Comparison of ENCODE assay signal across 8 cellular contexts in the genomic region with DNA sequence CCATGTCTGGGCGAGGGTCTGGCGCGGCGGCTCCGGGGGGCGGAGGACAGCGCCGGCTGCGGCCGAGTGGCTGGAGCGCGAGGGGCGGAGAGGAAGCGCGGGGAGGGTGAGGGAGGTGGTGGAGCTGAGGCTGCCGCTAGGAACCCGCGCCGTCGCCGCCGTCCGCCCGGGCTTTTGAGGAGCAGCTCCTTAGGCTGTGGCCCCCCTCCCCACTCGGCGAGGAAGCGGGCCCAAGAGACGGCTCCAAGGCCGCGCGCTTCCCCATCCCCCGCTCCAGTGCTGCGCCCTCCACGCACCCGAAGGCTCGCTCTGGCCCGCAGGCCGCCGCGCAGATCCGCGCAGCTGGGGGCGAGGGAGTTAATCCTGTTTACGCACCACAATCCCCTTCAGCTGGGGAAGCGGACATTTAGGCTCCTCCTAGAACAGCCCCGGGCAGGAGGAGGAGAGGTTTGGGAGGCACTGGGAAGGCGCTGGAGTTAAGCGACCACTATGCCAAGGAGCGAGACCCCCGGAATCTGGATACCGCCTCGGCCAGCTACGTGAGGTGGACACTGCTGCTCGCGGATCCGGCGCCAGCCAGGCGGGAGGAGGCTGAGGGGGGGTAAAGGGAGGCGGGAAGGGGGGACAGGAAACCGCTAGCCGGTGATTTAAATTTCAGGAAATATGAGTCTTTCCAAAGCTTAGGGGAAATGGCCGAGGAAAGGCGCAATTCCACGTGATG. TPM values are rescaled to one million over a fixed set of nuclear protein-coding genes. Genes with fewer than 3 reads are reported as not detected.
A peak's percentile ranks its signal among the peaks of the same experiment; 100 is the strongest.
DNase-seq lines count a peak whose midpoint lies in the region; ATAC-seq and TF ChIP-seq lines count a peak whose summit lies in the region.

A gene with protein sequence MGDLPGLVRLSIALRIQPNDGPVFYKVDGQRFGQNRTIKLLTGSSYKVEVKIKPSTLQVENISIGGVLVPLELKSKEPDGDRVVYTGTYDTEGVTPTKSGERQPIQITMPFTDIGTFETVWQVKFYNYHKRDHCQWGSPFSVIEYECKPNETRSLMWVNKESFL (minus strand): TSS at position 553 of the 721 bp plus-strand sequence. CDS start 549 bp downstream, at position 4.

- H3K27ac ChIP-seq in HUES48 (ENCODE audit: low read depth, low read length), result no peak within 1 kb of the TSS
- no peak within 1 kb of the TSS for H3K27ac ChIP-seq in SU-DHL-6 (ENCODE audit: low read depth, low read length)
- H3K27ac ChIP-seq in lung (ENCODE audit: low read depth in 1 of 2, low read length in 1 of 2), result peak within 1 kb of the TSS; percentile 91 to 93
- H3K27ac ChIP-seq in stomach smooth muscle (ENCODE audit: low read length), result peak within 1 kb of the TSS; percentile 80

- no peaks in the 10 kb centered on the region for H3K9me3 ChIP-seq in HUES48 (ENCODE audit: control insufficient read depth, insufficient read depth, low read length)
- H3K9me3 ChIP-seq in SU-DHL-6 (ENCODE audit: insufficient read depth, low read length), result no peaks in the 10 kb centered on the region
- H3K9me3 ChIP-seq in lung (ENCODE audit: control insufficient read depth in 2 of 2, insufficient read depth in 1 of 2, low read length in 1 of 2), result no peaks in the 10 kb centered on the region
- no peaks in the 10 kb centered on the region for H3K9me3 ChIP-seq in stomach smooth muscle (ENCODE audit: control insufficient read depth in 2 of 2, low read length in 2 of 2)

- H3K79me2 ChIP-seq in SU-DHL-6 (ENCODE audit: insufficient read depth, low read length), result no peaks in the 10 kb centered on the region

- DNase-seq in DMS 273 (lab: John Stamatoyannopoulos, UW; ENCODE audit: unreplicated experiment) (peak; percentile 91), endothelial cell (ENCODE audit: low spot score) (peak; percentile 72), lung (ENCODE audit: low spot score) (peak; percentile 46)

- H3K4me1 ChIP-seq in HUES48 (ENCODE audit: control insufficient read depth, insufficient read depth, low read length) (peaks cover 12% of the 10 kb centered on the region), lung (ENCODE audit: control insufficient read depth in 2 of 2, insufficient read depth in 2 of 2, low read length in 2 of 2) (peaks cover 0 to 6% of the 10 kb centered on the region in 2 donors), stomach smooth muscle (ENCODE audit: control insufficient read depth, insufficient read depth, low read length) (peaks cover 11% of the 10 kb centered on the region)

- H3K27me3 ChIP-seq in HUES48 (ENCODE audit: control insufficient read depth, insufficient read depth, low read length), result peaks cover 42% of the 10 kb centered on the region
- 0 out of 2 replicates have a peak, but pooled peaks cover 2% of the 10 kb centered on the region for H3K27me3 ChIP-seq in SU-DHL-6 (ENCODE audit: low read length)
- no peaks in the 10 kb centered on the region for H3K27me3 ChIP-seq in lung (ENCODE audit: control insufficient read depth, insufficient read depth)
- no peaks in the 10 kb centered on the region for H3K27me3 ChIP-seq in stomach smooth muscle (ENCODE audit: control insufficient read depth in 1 of 2, insufficient read depth in 2 of 2, low read length in 2 of 2)

- peaks cover 18% of the 10 kb centered on the region for H3K4me1 Mint-ChIP-seq in endothelial cell (ENCODE audit: unreplicated experiment)

- peak within 1 kb of the TSS; percentile 29 for H2AFZ ChIP-seq in SU-DHL-6 (ENCODE audit: low read depth, low read length, severe bottlenecking)

- no peaks in the 10 kb centered on the region for H3F3A ChIP-seq in SU-DHL-6 (ENCODE audit: insufficient read depth)

- H3K9me3 Mint-ChIP-seq in endothelial cell (ENCODE audit: unreplicated experiment), result no peaks in the 10 kb centered on the region

- no peaks in the 10 kb centered on the region for H3K9me2 ChIP-seq in SU-DHL-6 (replicated peaks; ENCODE audit: insufficient read depth, low read length)

- H3K36me3 Mint-ChIP-seq in endothelial cell (ENCODE audit: low read depth, unreplicated experiment), result peaks cover 5% of the 10 kb centered on the region

- peak within 1 kb of the TSS; percentile 35 for H3K4me2 ChIP-seq in SU-DHL-6 (ENCODE audit: low read depth, low read length, poor library complexity, severe bottlenecking)

- peak within 1 kb of the TSS; percentile 98 for H3K4me3 Mint-ChIP-seq in endothelial cell (ENCODE audit: unreplicated experiment)

- no peaks in the 10 kb centered on the region for H4K20me1 ChIP-seq in SU-DHL-6 (ENCODE audit: low read depth, low read length)

- no peaks in the 10 kb centered on the region for H3K36me3 ChIP-seq in HUES48 (ENCODE audit: control insufficient read depth, insufficient read depth, low read length)
- H3K36me3 ChIP-seq in SU-DHL-6 (ENCODE audit: low read length), result no peaks in the 10 kb centered on the region
- H3K36me3 ChIP-seq in lung (ENCODE audit: control insufficient read depth in 2 of 2, insufficient read depth in 2 of 2, low read length in 2 of 2), result no peaks in the 10 kb centered on the region
- H3K36me3 ChIP-seq in stomach smooth muscle (ENCODE audit: control insufficient read depth in 2 of 2, insufficient read depth in 2 of 2, low read length in 2 of 2), result peaks cover under 1 to 6% of the 10 kb centered on the region in 2 donors

- peak within 1 kb of the TSS; percentile 80 for H3K27ac Mint-ChIP-seq in endothelial cell (ENCODE audit: unreplicated experiment)

- peak within 1 kb of the TSS; percentile 68 for H3K4me3 ChIP-seq in HUES48 (ENCODE audit: low read depth, low read length)
- no peak within 1 kb of the TSS for H3K4me3 ChIP-seq in SU-DHL-6 (ENCODE audit: insufficient read depth, low read length, poor library complexity, severe bottlenecking)
- H3K4me3 ChIP-seq in lung, result peak within 1 kb of the TSS; percentile 74
- H3K4me3 ChIP-seq in stomach smooth muscle (ENCODE audit: low read length in 2 of 2), result peak within 1 kb of the TSS; percentile 67 to 95

- 0 to 1% methylated on average over 46 to 64 of the region's 64 CpGs for WGBS in lung, 2 donors

- H3K27me3 Mint-ChIP-seq in endothelial cell (ENCODE audit: unreplicated experiment), result peaks cover 6% of the 10 kb centered on the region

- no peak within 1 kb of the TSS for H3K9ac ChIP-seq in HUES48 (ENCODE audit: low read depth, low read length)
- no peak within 1 kb of the TSS for H3K9ac ChIP-seq in SU-DHL-6 (ENCODE audit: low read length)
- H3K9ac ChIP-seq in stomach smooth muscle (ENCODE audit: low read length in 2 of 2), result peak within 1 kb of the TSS; percentile 88 to 91

- peak; percentile 66 for ATAC-seq in lung (ENCODE audit: insufficient read depth, low FRiP score)
- ATAC-seq in HG02981 (IDR thresholded peaks at IDR 0.05; ENCODE audit: unreplicated experiment), result no peak
- ATAC-seq in HG02623 (IDR thresholded peaks at IDR 0.05; ENCODE audit: unreplicated experiment), result no peak

- TF ChIP-seq CTCF in SU-DHL-6 (IDR thresholded peaks at IDR 0.05; ENCODE audit: insufficient read depth, low read length, poor library complexity, severe bottlenecking) (no peak), endothelial cell (IDR thresholded peaks at IDR 0.05; ENCODE audit: unreplicated experiment) (no peak), lung (IDR thresholded peaks at IDR 0.05; ENCODE audit: control extremely low read depth, extremely low read depth) (no peak)

RNA-seq across cellular contexts. Expression of the gene that starts here (rescaled TPM):
- 21.8 TPM for total RNA-seq in endothelial cell (ENCODE audit: unreplicated experiment)
- total RNA-seq in lung, result 10 to 100 TPM; 13.6 to 29.3 TPM
- 10 to 100 TPM in 1 of 2 donors, 1 to 10 TPM in 1; 9.0 to 15.4 TPM for polyA plus RNA-seq in lung

Comparison
In these comparisons a context has a peak if more than half of its experiments do, and no peak if none do; other contexts are left out.
1. H3K27ac ChIP-seq: peak in lung (2 of 2) and stomach smooth muscle (single experiment); none in HUES48 (single experiment) and SU-DHL-6 (single experiment).
2. H3K9ac ChIP-seq: peak in stomach smooth muscle (2 of 2); none in HUES48 (single experiment) and SU-DHL-6 (single experiment).
3. Peak in every context shown above with its lines, with median percentiles within 50 percentile points of each other: DNase-seq.